14 cellular contexts compared by ENCODE assay signal in the genomic region with DNA sequence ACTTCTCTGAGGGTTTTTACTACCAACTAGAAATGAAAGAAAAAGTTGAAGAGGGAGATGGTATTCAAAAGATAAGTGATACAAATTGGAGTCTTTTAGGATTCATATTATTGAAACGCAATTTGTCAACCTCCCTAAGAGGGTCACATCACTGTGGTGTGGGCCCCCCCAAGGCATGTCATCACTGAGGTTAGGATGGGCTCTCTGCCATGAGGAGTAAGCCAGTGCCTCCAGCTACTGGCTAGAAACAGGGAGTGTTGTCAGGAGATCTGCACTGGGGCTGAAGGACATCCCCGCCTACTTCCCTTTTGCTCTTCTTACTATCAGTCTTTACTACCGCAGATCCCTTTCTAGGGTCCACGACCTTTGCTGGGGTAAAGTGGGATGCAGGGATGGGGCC. TPM values are rescaled to one million over a fixed set of nuclear protein-coding genes. Genes with fewer than 3 reads are reported as not detected.
DNase-seq lines count a peak whose midpoint lies in the region; ATAC-seq, FAIRE-seq and TF ChIP-seq lines count a peak whose summit lies in the region.
"Had no signal": no experiment of that assay in that cellular context is flagged by ENCODE, and none has a peak within 500 bp of the region (broad histone marks: within the 10 kb centered on the region; RNA-seq: fewer than 3 reads in every experiment).

No MANE protein-coding gene starts in this region.

- H3K4me3 Mint-ChIP-seq in activated CD4-positive, alpha-beta T cell treated with anti-CD3 and anti-CD28 coated beads, Interleukin-2, amount 10 ng/mL, durations not matched to agents 7 days and 5 days, result no peak overlapping the region

- no peak for FAIRE-seq in H54 (lab: Jason Lieb, UNC)
- FAIRE-seq: urothelium cell line had no signal

- DNase-seq in AG08396 (ENCODE audit: low spot score), result peak; percentile 8
- peak; percentile 11 for DNase-seq in HT1080 (ENCODE audit: low read depth)
- DNase-seq in amniotic epithelial cell (ENCODE audit: low read depth), result peak; percentile 28
- peak; percentile 39 for DNase-seq in foreskin melanocyte
- DNase-seq in NCI-H446 (lab: John Stamatoyannopoulos, UW), result no peak
- no peak for DNase-seq in activated CD4-positive, alpha-beta T cell treated with anti-CD3 and anti-CD28 coated beads, Interleukin-2, amount 10 ng/mL, durations not matched to agents 7 days and 5 days
- DNase-seq in H54 (ENCODE audit: insufficient read length, low spot score), result no peak
- DNase-seq: activated CD4-positive, alpha-beta T cell treated with anti-CD3 and anti-CD28 coated beads, Interleukin-2, amount 50 U/mL, for 48 hours; Calu3; NCI-H1105; spleen; stimulated activated naive CD8-positive, alpha-beta T cell treated with anti-CD3 and anti-CD28 coated beads, Interleukin-15, Interleukin-2, amounts not matched to agents 100 U/mL and 50 U/mL, for 24 hours had no signal

- no peaks in the 10 kb centered on the region for H3K27me3 Mint-ChIP-seq in activated CD4-positive, alpha-beta T cell treated with anti-CD3 and anti-CD28 coated beads, Interleukin-2, amount 10 ng/mL, durations not matched to agents 7 days and 5 days

- H3K36me3 Mint-ChIP-seq in activated CD4-positive, alpha-beta T cell treated with anti-CD3 and anti-CD28 coated beads, Interleukin-2, amount 10 ng/mL, durations not matched to agents 7 days and 5 days (ENCODE audit: low read depth), result no peaks in the 10 kb centered on the region

- H3K9me3 Mint-ChIP-seq in activated CD4-positive, alpha-beta T cell treated with anti-CD3 and anti-CD28 coated beads, Interleukin-2, amount 10 ng/mL, durations not matched to agents 7 days and 5 days, result no peaks in the 10 kb centered on the region

- no peak for TF ChIP-seq POLR2A in H54 (IDR thresholded peaks at IDR 0.05; ENCODE audit: low read depth, low read length)

- CTCF ChIA-PET in activated CD4-positive, alpha-beta T cell treated with anti-CD3 and anti-CD28 coated beads, Interleukin-2, amount 10 ng/mL, durations not matched to agents 7 days and 5 days (lab: Charles Lee), result no interaction called here

- no peaks in the 10 kb centered on the region for H3K4me1 Mint-ChIP-seq in activated CD4-positive, alpha-beta T cell treated with anti-CD3 and anti-CD28 coated beads, Interleukin-2, amount 10 ng/mL, durations not matched to agents 7 days and 5 days

- POLR2A ChIA-PET in activated CD4-positive, alpha-beta T cell treated with anti-CD3 and anti-CD28 coated beads, Interleukin-2, amount 10 ng/mL, durations not matched to agents 7 days and 5 days (lab: Charles Lee), result no interaction called here

- H3K27ac Mint-ChIP-seq in activated CD4-positive, alpha-beta T cell treated with anti-CD3 and anti-CD28 coated beads, Interleukin-2, amount 10 ng/mL, durations not matched to agents 7 days and 5 days, result no peak overlapping the region

- no peak for ATAC-seq in GM21786 (IDR thresholded peaks at IDR 0.05; ENCODE audit: unreplicated experiment)
- ATAC-seq: stimulated activated naive CD8-positive, alpha-beta T cell treated with anti-CD3 and anti-CD28 coated beads, Interleukin-15, Interleukin-2, amounts not matched to agents 100 U/mL and 50 U/mL, for 24 hours had no signal

RNA-seq across cellular contexts. Expression of gene ITSN1, which starts 25.9 kb away (rescaled TPM):
- 25.9 and 29.2 TPM in 2 replicates for total RNA-seq in HT1080 (2014; rRNA removed; shearing (Covaris generic))
- polyA plus RNA-seq in HT1080 (2015; cell fraction: cytosol; rRNA removed), result 19.9 and 20.0 TPM in 2 replicates
- polyA plus RNA-seq in HT1080 (2015; cell fraction: nucleus; rRNA removed), result 41.4 and 46.5 TPM in 2 replicates
- total RNA-seq in activated CD4-positive, alpha-beta T cell treated with anti-CD3 and anti-CD28 coated beads, Interleukin-2, amount 10 ng/mL, durations not matched to agents 7 days and 5 days, result 1 to 10 TPM; 3.0 to 3.3 TPM

RNA-seq across cellular contexts. Expression of gene CRYZL1, which starts 26.6 kb away (rescaled TPM):
- 8.1 and 23.2 TPM in 2 replicates for total RNA-seq in HT1080 (2014; rRNA removed; shearing (Covaris generic))
- polyA plus RNA-seq in HT1080 (2015; cell fraction: cytosol; rRNA removed), result 25.4 and 27.7 TPM in 2 replicates
- polyA plus RNA-seq in HT1080 (2015; cell fraction: nucleus; rRNA removed), result 54.2 and 66.2 TPM in 2 replicates
- 10 to 100 TPM; 34.5 to 38.4 TPM for total RNA-seq in activated CD4-positive, alpha-beta T cell treated with anti-CD3 and anti-CD28 coated beads, Interleukin-2, amount 10 ng/mL, durations not matched to agents 7 days and 5 days

Comparison
In these comparisons a context has a peak if more than half of its experiments do, and no peak if none do; other contexts are left out.
1. DNase-seq: peak in AG08396 (single experiment), HT1080 (single experiment), amniotic epithelial cell (single experiment) and foreskin melanocyte (single experiment); none in NCI-H446 (0 of 2), activated CD4-positive, alpha-beta T cell treated with anti-CD3 and anti-CD28 coated beads, Interleukin-2, amount 10 ng/mL, durations not matched to agents 7 days and 5 days (single experiment) and H54 (single experiment).